Comparison of ENCODE assay signal across 21 cellular contexts in the genomic region with DNA sequence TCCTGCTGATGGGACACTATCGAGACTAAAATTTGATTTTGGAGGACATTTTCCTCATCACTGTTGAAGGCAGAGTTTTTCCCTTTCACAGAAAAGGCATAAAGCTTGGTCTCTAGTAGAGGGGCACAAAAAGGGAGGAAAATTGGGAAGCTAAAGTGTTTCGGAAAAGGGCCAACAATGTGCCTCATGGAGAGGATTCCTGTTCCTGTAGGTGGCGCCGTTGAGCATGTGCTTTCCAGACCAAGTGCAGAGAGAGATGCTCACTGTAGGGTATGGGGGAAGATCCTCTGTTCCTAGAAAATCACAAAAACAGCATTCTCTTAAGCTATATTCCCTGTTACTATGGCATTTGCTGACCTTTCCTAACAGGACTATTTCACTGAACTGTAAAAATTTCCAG. TPM values are rescaled to one million over a fixed set of nuclear protein-coding genes. Genes with fewer than 3 reads are reported as not detected.
DNase-seq lines count a peak whose midpoint lies in the region; ATAC-seq and TF ChIP-seq lines count a peak whose summit lies in the region.
"Had no signal": no experiment of that assay in that cellular context is flagged by ENCODE, and none has a peak within 500 bp of the region (broad histone marks: within the 10 kb centered on the region; RNA-seq: fewer than 3 reads in every experiment).

No MANE protein-coding gene starts in this region.

- H3K4me2 ChIP-seq in H9 (ENCODE audit: insufficient read depth, insufficient read length, low read length) (no peak overlapping the region), OCI-LY3 (ENCODE audit: low read length) (no peak overlapping the region)

- no peak overlapping the region for H4K8ac ChIP-seq in H9 (replicated peaks; ENCODE audit: insufficient read length, low read depth, low read length)

- no peak overlapping the region for H3K14ac ChIP-seq in H9 (ENCODE audit: insufficient read depth, low read length)

- H3K9me3 ChIP-seq in H9 (ENCODE audit: control insufficient read depth, low read depth, low read length) (peaks cover 45% of the 10 kb centered on the region), OCI-LY3 (ENCODE audit: insufficient read depth, low read length) (no peaks in the 10 kb centered on the region)

- no peak overlapping the region for H3K18ac ChIP-seq in H9 (ENCODE audit: insufficient read length, low read depth, low read length)

- no peak overlapping the region for H4K91ac ChIP-seq in H9 (ENCODE audit: insufficient read length, low read depth, low read length)

- no peak overlapping the region for H3K4me3 Mint-ChIP-seq in H9
- H3K4me3 Mint-ChIP-seq: CD8-positive, alpha-beta memory T cell; T-helper 1 cell treated with Interleukin-12 subunit alpha and Interleukin-12 subunit beta and Interleukin-4 antibody, amounts not matched to agents 30 μg/mL and 1 μg/mL, for 36 hours had no signal

- H4K5ac ChIP-seq in H9 (ENCODE audit: insufficient read length, low read depth, low read length), result no peak overlapping the region

- H4K20me1 ChIP-seq in H9 (ENCODE audit: control insufficient read depth, insufficient read depth, insufficient read length) (no peaks in the 10 kb centered on the region), OCI-LY3 (ENCODE audit: insufficient read depth, low read length) (no peaks in the 10 kb centered on the region)

- H3K36me3 Mint-ChIP-seq in H9 (ENCODE audit: insufficient read depth in 1 of 3, low read depth in 3 of 3), result peaks cover 0 to 35% (median 2%) of the 10 kb centered on the region in 3 experiments; a peak in 4 of 7 replicates

- no peak overlapping the region for H2AK5ac ChIP-seq in H9 (ENCODE audit: insufficient read length, low read length)

- H2BK5ac ChIP-seq in H9 (ENCODE audit: insufficient read length, low read length), result no peak overlapping the region

- H3K23ac ChIP-seq in H9 (ENCODE audit: insufficient read length, low read depth, low read length), result no peak overlapping the region

- no peak overlapping the region for H3K9ac ChIP-seq in H9 (ENCODE audit: extremely low read depth, insufficient read length, low read length)
- no peak overlapping the region for H3K9ac ChIP-seq in OCI-LY3 (ENCODE audit: low read length)

- no peak overlapping the region for H3K4me3 ChIP-seq in OCI-LY3 (ENCODE audit: low read length)

- H2BK20ac ChIP-seq in H9 (ENCODE audit: low read depth, low read length, poor library complexity, severe bottlenecking), result no peak overlapping the region

- H3K56ac ChIP-seq in H9 (ENCODE audit: insufficient read length, low read depth, low read length), result no peak overlapping the region

- DNase-seq in SKM-1 treated with dmso at 0.1 percent for 144 hours (lab: John Stamatoyannopoulos, UW; ENCODE audit: unreplicated experiment), result peak; percentile 2
- no peak for DNase-seq in SKM-1 (lab: John Stamatoyannopoulos, UW; ENCODE audit: unreplicated experiment)
- DNase-seq in H9, result no peak
- DNase-seq in iPS DF 4.7 (ENCODE audit: extremely low read depth, low spot score), result peak; percentile 1
- no peak for DNase-seq in NCI-H345 (lab: John Stamatoyannopoulos, UW)
- DNase-seq: activated CD4-positive, CD25-positive, alpha-beta regulatory T cell; activated effector memory CD4-positive, alpha-beta T cell treated with Interleukin-2 at 50 U/mL for 16 hours; amygdala; CD8-positive, alpha-beta memory T cell; cerebellar nuclear complex; foreskin fibroblast; NCI-H1930; NCI-H524; nucleus accumbens; stimulated activated CD4-positive, alpha-beta T cell treated with anti-CD3 and anti-CD28 coated beads, Interleukin-2, amount 100 ng/mL, for 48 hours had no signal

- peaks cover 77 to 80% of the 10 kb centered on the region in 2 experiments for H3K9me3 Mint-ChIP-seq in H9

- H3K79me1 ChIP-seq in H9 (ENCODE audit: insufficient read depth, low read depth, low read length, poor library complexity, severe bottlenecking), result no peaks in the 10 kb centered on the region

- H2BK12ac ChIP-seq in H9 (ENCODE audit: insufficient read length, low read depth, low read length), result no peak overlapping the region

- no peak overlapping the region for H3K4ac ChIP-seq in H9 (ENCODE audit: low read depth, low read length)

- H3K27ac ChIP-seq in H9 (ENCODE audit: insufficient read length, low read depth, low read length) (no peak overlapping the region), OCI-LY3 (ENCODE audit: low read length) (no peak overlapping the region)
- H3K27ac ChIP-seq: RWPE1 had no signal

- WGBS in H9 (ENCODE audit: extremely low coverage, insufficient read length, low lambda C conversion rate), result no CpG with 5 or more reads among the region's 4 CpGs

- H3T11ph ChIP-seq in H9 (ENCODE audit: low read length), result no peak overlapping the region

- H3K79me2 ChIP-seq in H9 (ENCODE audit: insufficient read depth, low read length), result no peaks in the 10 kb centered on the region
- no peaks in the 10 kb centered on the region for H3K79me2 ChIP-seq in OCI-LY3 (ENCODE audit: low read length)

- H3K27me3 ChIP-seq in H9 (ENCODE audit: insufficient read depth, low read length) (no peaks in the 10 kb centered on the region), OCI-LY3 (ENCODE audit: low read depth, low read length) (no peaks in the 10 kb centered on the region)

- no peaks in the 10 kb centered on the region for H3K27me3 Mint-ChIP-seq in H9 (ENCODE audit: low read depth)
- H3K27me3 Mint-ChIP-seq: CD8-positive, alpha-beta memory T cell had no signal

- H2AFZ ChIP-seq in H9 (ENCODE audit: low read length), result no peak overlapping the region
- H2AFZ ChIP-seq in OCI-LY3 (ENCODE audit: low read depth, low read length), result no peak overlapping the region

- peak; percentile 38; the same call in 2 of the 3 replicates for TF ChIP-seq CTCF in H9 (conservative IDR thresholded peaks at IDR 0.05)
- peak; percentile 21; the same call in 1 of the 2 replicates for TF ChIP-seq CTCF in OCI-LY3 (IDR thresholded peaks at IDR 0.05; ENCODE audit: low read depth, low read length)

- H3K23me2 ChIP-seq in H9 (ENCODE audit: insufficient read length, low read depth, low read length, poor library complexity, severe bottlenecking), result no peaks in the 10 kb centered on the region

- H2BK120ac ChIP-seq in H9 (ENCODE audit: low read depth, low read length, poor library complexity, severe bottlenecking), result no peak overlapping the region

- H3K4me1 Mint-ChIP-seq in H9, result no peaks in the 10 kb centered on the region
- H3K4me1 Mint-ChIP-seq: CD8-positive, alpha-beta memory T cell had no signal

- H3K4me1 ChIP-seq in H9 (ENCODE audit: insufficient read depth, low read length), result no peaks in the 10 kb centered on the region
- H3K4me1 ChIP-seq in OCI-LY3 (ENCODE audit: low read length), result no peaks in the 10 kb centered on the region

- no peak overlapping the region for H3K27ac Mint-ChIP-seq in H9
- H3K27ac Mint-ChIP-seq: CD8-positive, alpha-beta memory T cell; T-helper 1 cell treated with Interleukin-12 subunit alpha and Interleukin-12 subunit beta and Interleukin-4 antibody, amounts not matched to agents 30 μg/mL and 1 μg/mL, for 36 hours had no signal

- H2BK15ac ChIP-seq in H9 (ENCODE audit: low read depth, low read length), result no peak overlapping the region

- ATAC-seq in GM21360 (IDR thresholded peaks at IDR 0.05; ENCODE audit: unreplicated experiment), result no peak
- ATAC-seq in GM21619 (IDR thresholded peaks at IDR 0.05; ENCODE audit: unreplicated experiment), result no peak

- no peaks in the 10 kb centered on the region for H3K36me3 ChIP-seq in OCI-LY3 (replicated peaks; ENCODE audit: low read depth, low read length)

RNA-seq across cellular contexts. Expression of gene OR4C5, which starts 18.4 kb away (rescaled TPM):
- not detected in 2 replicates for total RNA-seq in H9 (2021)
- total RNA-seq: CD8-positive, alpha-beta memory T cell; mucosa of gallbladder had no signal

RNA-seq across cellular contexts. Expression of gene OR4C3, which starts 60.0 kb away (rescaled TPM):
- total RNA-seq in H9 (2021), result not detected in 2 replicates
- total RNA-seq: CD8-positive, alpha-beta memory T cell; mucosa of gallbladder had no signal

Comparison
In these comparisons a context has a peak if more than half of its experiments do, and no peak if none do; other contexts are left out.
1. DNase-seq: peak in SKM-1 treated with dmso at 0.1 percent for 144 hours (single experiment) and iPS DF 4.7 (single experiment); none in SKM-1 (single experiment), H9 (single experiment) and NCI-H345 (single experiment).